In genomic region chr5:151126199-151126645, GRCh38 we compare ENCODE assay signal across 8 cellular contexts. TPM values are rescaled to one million over a fixed set of nuclear protein-coding genes. Genes with fewer than 3 reads are reported as not detected.
DNase-seq lines count a peak whose midpoint lies in the region; ATAC-seq, FAIRE-seq and TF ChIP-seq lines count a peak whose summit lies in the region.

No MANE protein-coding gene starts in this region.

- no peaks in the 10 kb centered on the region for H3K9me3 Mint-ChIP-seq in activated naive CD4-positive, alpha-beta T cell treated with anti-CD3 and anti-CD28 coated beads, Interleukin-2, amount 50 U/mL, for 72 hours

- no peak for FAIRE-seq in HTR-8/SVneo (lab: Jason Lieb, UNC)

- H3K4me1 ChIP-seq in cardiac muscle cell (ENCODE audit: low read depth) (no peaks in the 10 kb centered on the region), prostate gland (replicated peaks) (no peaks in the 10 kb centered on the region), vagina (no peaks in the 10 kb centered on the region)

- H3K27ac Mint-ChIP-seq in activated naive CD4-positive, alpha-beta T cell treated with anti-CD3 and anti-CD28 coated beads, Interleukin-2, amount 50 U/mL, for 72 hours, result peak overlapping the region; percentile 36 to 88

- no peak for ATAC-seq in activated CD4-positive, CD25-positive, alpha-beta regulatory T cell treated with anti-CD3 and anti-CD28 coated beads, Interleukin-2, amount 50 U/mL, for 24 hours
- ATAC-seq in SK-N-SH treated with all-trans-retinoic acid at 6 μM for 48 hours, result peak; percentile 87
- ATAC-seq in activated naive CD4-positive, alpha-beta T cell treated with anti-CD3 and anti-CD28 coated beads, Interleukin-2, amount 50 U/mL, for 72 hours, result peak; percentile 59

- peak overlapping the region; percentile 73 for H3K27ac ChIP-seq in cardiac muscle cell
- H3K27ac ChIP-seq in prostate gland, result no peak overlapping the region
- no peak overlapping the region for H3K27ac ChIP-seq in vagina

- peak; percentile 47 to 58 (median 48) for DNase-seq in activated CD4-positive, CD25-positive, alpha-beta regulatory T cell (lab: John Stamatoyannopoulos, UW)
- peak; percentile 64 for DNase-seq in HTR-8/SVneo (ENCODE audit: insufficient read length, low spot score)
- peak; percentile 69 to 70 for DNase-seq in activated naive CD4-positive, alpha-beta T cell treated with anti-CD3 and anti-CD28 coated beads, Interleukin-2, amount 50 U/mL, for 72 hours (ENCODE audit: low spot score in 2 of 2)
- peak; percentile 76 to 79 for DNase-seq in cardiac muscle cell (ENCODE audit: low read depth in 1 of 2, low spot score in 1 of 2)
- DNase-seq in prostate gland (ENCODE audit: low spot score), result peak; percentile 52
- no peak for DNase-seq in vagina (ENCODE audit: extremely low spot score in 2 of 2)

- TF ChIP-seq POLR2A in prostate gland (IDR thresholded peaks at IDR 0.05) (no peak), vagina (IDR thresholded peaks at IDR 0.05) (no peak)

- peaks cover 17 to 55% of the 10 kb centered on the region in 2 donors for H3K36me3 Mint-ChIP-seq in activated naive CD4-positive, alpha-beta T cell treated with anti-CD3 and anti-CD28 coated beads, Interleukin-2, amount 50 U/mL, for 72 hours

- peaks cover 80% of the 10 kb centered on the region for H3K36me3 ChIP-seq in cardiac muscle cell
- peaks cover under 1 to 8% of the 10 kb centered on the region in 2 donors for H3K36me3 ChIP-seq in prostate gland
- peaks cover 0 to 52% of the 10 kb centered on the region in 2 donors for H3K36me3 ChIP-seq in vagina

- no peaks in the 10 kb centered on the region for H3K9me3 ChIP-seq in cardiac muscle cell (ENCODE audit: low read depth)
- H3K9me3 ChIP-seq in prostate gland, result no peaks in the 10 kb centered on the region
- no peaks in the 10 kb centered on the region for H3K9me3 ChIP-seq in vagina

- no peak overlapping the region for H3K4me3 ChIP-seq in cardiac muscle cell
- no peak overlapping the region for H3K4me3 ChIP-seq in prostate gland
- no peak overlapping the region for H3K4me3 ChIP-seq in vagina

- intact Hi-C loops in prostate gland (cut with DNase I), result loop anchor here (2.0 to 5.0 kb wide), 2 partner anchors 39 to 111 kb away; no protein-coding TSS in a partner anchor
- intact Hi-C loops in vagina (cut with DNase I), result loop anchor here (5.0 kb wide), 1 partner anchor 36 kb away; no protein-coding TSS in a partner anchor

- no peaks in the 10 kb centered on the region for H3K27me3 ChIP-seq in cardiac muscle cell
- no peaks in the 10 kb centered on the region for H3K27me3 ChIP-seq in prostate gland (replicated peaks; ENCODE audit: insufficient read depth)
- no peaks in the 10 kb centered on the region for H3K27me3 ChIP-seq in vagina

- 21% methylated on average over 9 of the region's 9 CpGs for WGBS in prostate gland

- TF ChIP-seq CTCF in cardiac muscle cell (IDR thresholded peaks at IDR 0.05; ENCODE audit: low read depth, low read length), result peak; percentile 76
- peak; percentile 42 to 87 (median 79) for TF ChIP-seq CTCF in prostate gland (IDR thresholded peaks at IDR 0.05)
- peak; percentile 64 to 91 (median 89) for TF ChIP-seq CTCF in vagina (IDR thresholded peaks at IDR 0.05)

TF ChIP-seq in SK-N-SH treated with all-trans-retinoic acid at 6 μM for 48 hours, 23 proteins besides CTCF, POLR2A, EP300 and RAD21:
- TF ChIP-seq ZNF70 (CRISPR knock-in tag; IDR thresholded peaks at IDR 0.05), result no peak
- TF ChIP-seq TCF4 (CRISPR knock-in tag; IDR thresholded peaks at IDR 0.05; ENCODE audit: borderline replicate concordance), result no peak
- no peak for TF ChIP-seq ZC3H10 (CRISPR knock-in tag; IDR thresholded peaks at IDR 0.05)
- TF ChIP-seq, protein P1, sequence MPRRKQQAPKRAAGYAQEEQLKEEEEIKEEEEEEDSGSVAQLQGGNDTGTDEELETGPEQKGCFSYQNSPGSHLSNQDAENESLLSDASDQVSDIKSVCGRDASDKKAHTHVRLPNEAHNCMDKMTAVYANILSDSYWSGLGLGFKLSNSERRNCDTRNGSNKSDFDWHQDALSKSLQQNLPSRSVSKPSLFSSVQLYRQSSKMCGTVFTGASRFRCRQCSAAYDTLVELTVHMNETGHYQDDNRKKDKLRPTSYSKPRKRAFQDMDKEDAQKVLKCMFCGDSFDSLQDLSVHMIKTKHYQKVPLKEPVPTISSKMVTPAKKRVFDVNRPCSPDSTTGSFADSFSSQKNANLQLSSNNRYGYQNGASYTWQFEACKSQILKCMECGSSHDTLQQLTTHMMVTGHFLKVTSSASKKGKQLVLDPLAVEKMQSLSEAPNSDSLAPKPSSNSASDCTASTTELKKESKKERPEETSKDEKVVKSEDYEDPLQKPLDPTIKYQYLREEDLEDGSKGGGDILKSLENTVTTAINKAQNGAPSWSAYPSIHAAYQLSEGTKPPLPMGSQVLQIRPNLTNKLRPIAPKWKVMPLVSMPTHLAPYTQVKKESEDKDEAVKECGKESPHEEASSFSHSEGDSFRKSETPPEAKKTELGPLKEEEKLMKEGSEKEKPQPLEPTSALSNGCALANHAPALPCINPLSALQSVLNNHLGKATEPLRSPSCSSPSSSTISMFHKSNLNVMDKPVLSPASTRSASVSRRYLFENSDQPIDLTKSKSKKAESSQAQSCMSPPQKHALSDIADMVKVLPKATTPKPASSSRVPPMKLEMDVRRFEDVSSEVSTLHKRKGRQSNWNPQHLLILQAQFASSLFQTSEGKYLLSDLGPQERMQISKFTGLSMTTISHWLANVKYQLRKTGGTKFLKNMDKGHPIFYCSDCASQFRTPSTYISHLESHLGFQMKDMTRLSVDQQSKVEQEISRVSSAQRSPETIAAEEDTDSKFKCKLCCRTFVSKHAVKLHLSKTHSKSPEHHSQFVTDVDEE (CRISPR knock-in tag; IDR thresholded peaks at IDR 0.05), result no peak
- TF ChIP-seq ZFP3 (CRISPR knock-in tag; IDR thresholded peaks at IDR 0.05), result no peak
- TF ChIP-seq ZFP30 (CRISPR knock-in tag; IDR thresholded peaks at IDR 0.05), result no peak
- no peak for TF ChIP-seq BACH2 (CRISPR knock-in tag; IDR thresholded peaks at IDR 0.05; ENCODE audit: borderline replicate concordance)
- no peak for TF ChIP-seq CSDC2 (CRISPR knock-in tag; IDR thresholded peaks at IDR 0.05)
- TF ChIP-seq, protein P2, sequence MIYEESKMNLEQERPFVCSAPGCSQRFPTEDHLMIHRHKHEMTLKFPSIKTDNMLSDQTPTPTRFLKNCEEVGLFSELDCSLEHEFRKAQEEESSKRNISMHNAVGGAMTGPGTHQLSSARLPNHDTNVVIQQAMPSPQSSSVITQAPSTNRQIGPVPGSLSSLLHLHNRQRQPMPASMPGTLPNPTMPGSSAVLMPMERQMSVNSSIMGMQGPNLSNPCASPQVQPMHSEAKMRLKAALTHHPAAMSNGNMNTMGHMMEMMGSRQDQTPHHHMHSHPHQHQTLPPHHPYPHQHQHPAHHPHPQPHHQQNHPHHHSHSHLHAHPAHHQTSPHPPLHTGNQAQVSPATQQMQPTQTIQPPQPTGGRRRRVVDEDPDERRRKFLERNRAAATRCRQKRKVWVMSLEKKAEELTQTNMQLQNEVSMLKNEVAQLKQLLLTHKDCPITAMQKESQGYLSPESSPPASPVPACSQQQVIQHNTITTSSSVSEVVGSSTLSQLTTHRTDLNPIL (CRISPR knock-in tag; IDR thresholded peaks at IDR 0.05; ENCODE audit: low read depth), result no peak
- TF ChIP-seq ZNF565 (CRISPR knock-in tag; conservative IDR thresholded peaks at IDR 0.05; ENCODE audit: low read depth), result no peak
- TF ChIP-seq CSRNP3 (CRISPR knock-in tag; IDR thresholded peaks at IDR 0.05), result no peak
- no peak for TF ChIP-seq RARB (CRISPR knock-in tag; IDR thresholded peaks at IDR 0.05)
- TF ChIP-seq GLIS3 (CRISPR knock-in tag; IDR thresholded peaks at IDR 0.05), result no peak
TF ChIP-seq in SK-N-SH treated with all-trans-retinoic acid at 6 μM for 48 hours: peak in this region for 0.

RNA-seq across cellular contexts. Expression of gene ANXA6, which starts 31.4 kb away (rescaled TPM):
- 100 to 1,000 TPM; 282 to 356 TPM for total RNA-seq in activated naive CD4-positive, alpha-beta T cell treated with anti-CD3 and anti-CD28 coated beads, Interleukin-2, amount 50 U/mL, for 72 hours
- total RNA-seq in cardiac muscle cell (628 and 658 TPM in 2 replicates), prostate gland (100 to 1,000 TPM in 1 of 2 donors, 10 to 100 TPM in 1; 85.7 to 184 TPM), vagina (190 TPM)
- polyA plus RNA-seq in cardiac muscle cell, result 404 and 448 TPM in 2 replicates

RNA-seq across cellular contexts. Expression of gene TNIP1, which starts 45.4 kb away (rescaled TPM):
- total RNA-seq in activated naive CD4-positive, alpha-beta T cell treated with anti-CD3 and anti-CD28 coated beads, Interleukin-2, amount 50 U/mL, for 72 hours, result 100 to 1,000 TPM; 221 to 276 TPM
- total RNA-seq in cardiac muscle cell (134 and 147 TPM in 2 replicates), prostate gland (10 to 100 TPM; 61.9 to 81.6 TPM), vagina (92.6 TPM)
- polyA plus RNA-seq in cardiac muscle cell, result 94.9 and 104 TPM in 2 replicates

Comparison
In these comparisons a context has a peak if more than half of its experiments do, and no peak if none do; other contexts are left out.
1. DNase-seq: peak in activated CD4-positive, CD25-positive, alpha-beta regulatory T cell (4 of 4), HTR-8/SVneo (single experiment), activated naive CD4-positive, alpha-beta T cell treated with anti-CD3 and anti-CD28 coated beads, Interleukin-2, amount 50 U/mL, for 72 hours (2 of 2), cardiac muscle cell (2 of 2) and prostate gland (single experiment); none in vagina (0 of 2).
2. ATAC-seq: peak in SK-N-SH treated with all-trans-retinoic acid at 6 μM for 48 hours (single experiment) and activated naive CD4-positive, alpha-beta T cell treated with anti-CD3 and anti-CD28 coated beads, Interleukin-2, amount 50 U/mL, for 72 hours (2 of 2); none in activated CD4-positive, CD25-positive, alpha-beta regulatory T cell treated with anti-CD3 and anti-CD28 coated beads, Interleukin-2, amount 50 U/mL, for 24 hours (0 of 2).
3. Peak in every context shown above with its lines, with median percentiles within 50 percentile points of each other: CTCF ChIP-seq.